Comparison of ENCODE assay signal across 22 cellular contexts in genomic region chr20:61819921-61820825, GRCh38.
"Had no signal": no experiment of that assay in that cellular context is flagged by ENCODE, and none has a peak within 500 bp of the region (broad histone marks: within the 10 kb centered on the region; RNA-seq: fewer than 3 reads in every experiment).

No MANE protein-coding gene starts in this region.

- H3K27me3 Mint-ChIP-seq: activated CD8-positive, alpha-beta T cell treated with anti-CD3 and anti-CD28 coated beads for 36 hours had no signal

- DNase-seq: activated CD4-positive, alpha-beta T cell treated with anti-CD3 and anti-CD28 coated beads for 4 hours; activated CD8-positive, alpha-beta memory T cell treated with anti-CD3 and anti-CD28 coated beads, Interleukin-2, amount 50 U/mL, for 48 hours; activated CD8-positive, alpha-beta T cell treated with anti-CD3 and anti-CD28 coated beads for 36 hours; activated effector memory CD4-positive, alpha-beta T cell treated with Interleukin-2 at 50 U/mL for 16 hours; activated naive CD4-positive, alpha-beta T cell treated with Interleukin-2 at 50 U/mL for 16 hours; activated T-cell treated with anti-CD3 and anti-CD28 coated beads, Interleukin-2, amount 50 U/mL, for 1 hour; KG1; NCI-H1048; NCI-H1930; NCI-H2171; NCI-H446 treated with DMSO at 0.1 percent for 48 hours; NCI-H524 treated with DMSO at 0.1 percent for 48 hours; NCI-H774; NK-92 treated with Interleukin-12 subunit alpha and Interleukin-12 subunit beta, amount 100 ng/mL, for 24 hours; OCI-M1; RPMI8226; SHP77 had no signal

- H3K36me3 Mint-ChIP-seq: activated naive CD4-positive, alpha-beta T cell treated with anti-CD3 and anti-CD28 coated beads, Interleukin-2, amount 50 U/mL, for 72 hours had no signal

- H3K27ac Mint-ChIP-seq: activated CD8-positive, alpha-beta T cell treated with anti-CD3 and anti-CD28 coated beads for 36 hours; activated naive CD4-positive, alpha-beta T cell treated with anti-CD3 and anti-CD28 coated beads, Interleukin-2, amount 50 U/mL, for 72 hours; IgD-negative memory B cell; T-helper 1 cell treated with Interleukin-12 subunit alpha and Interleukin-12 subunit beta and Interleukin-4 antibody, amounts not matched to agents 30 μg/mL and 1 μg/mL, for 36 hours had no signal

- H3K4me3 Mint-ChIP-seq: activated CD8-positive, alpha-beta T cell treated with anti-CD3 and anti-CD28 coated beads for 36 hours; T-helper 1 cell treated with Interleukin-12 subunit alpha and Interleukin-12 subunit beta and Interleukin-4 antibody, amounts not matched to agents 30 μg/mL and 1 μg/mL, for 36 hours had no signal

- H3K4me1 Mint-ChIP-seq: IgD-negative memory B cell had no signal

- ATAC-seq: activated CD4-positive, CD25-positive, alpha-beta regulatory T cell treated with anti-CD3 and anti-CD28 coated beads, Interleukin-2, amount 50 U/mL, for 24 hours; activated CD8-positive, alpha-beta T cell treated with anti-CD3 and anti-CD28 coated beads for 36 hours; activated naive CD4-positive, alpha-beta T cell treated with anti-CD3 and anti-CD28 coated beads, Interleukin-2, amount 50 U/mL, for 72 hours; Panc1 had no signal
